In the genomic region with DNA sequence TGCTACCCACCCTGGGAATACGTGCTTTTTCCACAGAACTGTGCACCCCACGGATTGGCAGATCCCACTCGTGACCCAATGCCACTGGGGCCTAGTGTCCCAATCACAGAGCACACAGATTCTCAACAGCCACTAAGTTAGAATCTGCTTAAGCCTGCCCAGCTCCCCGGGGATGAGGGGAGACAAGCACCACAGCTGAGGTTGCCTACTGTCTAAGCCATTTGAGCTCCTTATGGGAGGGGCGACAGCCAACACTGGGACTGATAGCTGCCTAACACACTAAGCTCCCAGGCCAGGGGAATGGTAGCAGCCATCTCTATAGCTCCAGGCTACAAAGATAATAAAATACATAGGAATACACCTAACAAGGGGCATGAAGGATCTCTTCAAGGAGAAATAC, we compare ENCODE assay signal across 16 cellular contexts.
DNase-seq lines count a peak whose midpoint lies in the region; ATAC-seq and TF ChIP-seq lines count a peak whose summit lies in the region.
"Had no signal": no experiment of that assay in that cellular context is flagged by ENCODE, and none has a peak within 500 bp of the region (broad histone marks: within the 10 kb centered on the region; RNA-seq: fewer than 3 reads in every experiment).

No MANE protein-coding gene starts in this region.

- peak; percentile 47 for DNase-seq in D341Med (ENCODE audit: low spot score)
- no peak for DNase-seq in IMR-90
- DNase-seq in epithelial cell of prostate (ENCODE audit: low read depth, low spot score): no peak
- DNase-seq in trophoblast cell: no peak
- no peak for DNase-seq in stimulated activated CD4-positive, alpha-beta T cell treated with anti-CD3 and anti-CD28 coated beads, Interleukin-15, amount 100 ng/mL, for 24 hours
- no peak for DNase-seq in nucleus accumbens (lab: John Stamatoyannopoulos, UW)
- no peak for DNase-seq in sciatic nerve (ENCODE audit: low spot score)
- DNase-seq: ACHN; BE2C; C1 segment of cervical spinal cord; Caco-2; CD4-positive, alpha-beta T cell; DMS79 treated with DMSO at 0.1 percent for 48 hours; GF-D8; HCEC 1CT had no signal

- no peak overlapping the region for H2BK5ac ChIP-seq in IMR-90 (ENCODE audit: low read depth, low read length, poor library complexity, severe bottlenecking)
- H2BK5ac ChIP-seq in trophoblast cell (ENCODE audit: low read depth, low read length, poor library complexity): no peak overlapping the region

- no peak overlapping the region for H2BK15ac ChIP-seq in IMR-90 (ENCODE audit: low read depth, low read length)

- no peak overlapping the region for H4K5ac ChIP-seq in IMR-90 (ENCODE audit: low read depth, low read length)

- in situ Hi-C loops in IMR-90 (cut with MboI; ENCODE audit: low sequenced_read_pairs): no loop called here

- no peak overlapping the region for H4K91ac ChIP-seq in IMR-90 (ENCODE audit: insufficient read depth, low read depth, low read length)
- H4K91ac ChIP-seq in trophoblast cell (ENCODE audit: low read depth, low read length): peak overlapping the region; percentile 26

- H3K9me3 ChIP-seq in IMR-90 (ENCODE audit: control insufficient read depth, insufficient read depth, low read length) (no peaks in the 10 kb centered on the region), trophoblast cell (ENCODE audit: insufficient read depth, low read depth, low read length) (peaks cover 3% of the 10 kb centered on the region)
- H3K9me3 ChIP-seq: BE2C, Caco-2 had no signal

- H3K36me3 ChIP-seq in IMR-90 (ENCODE audit: control insufficient read depth, insufficient read depth, low read length): no peaks in the 10 kb centered on the region
- H3K36me3 ChIP-seq in trophoblast cell (ENCODE audit: control insufficient read depth in 1 of 2, insufficient read depth in 2 of 2, low read length in 2 of 2): no peaks in the 10 kb centered on the region
- H3K36me3 ChIP-seq: BE2C had no signal

- no peak overlapping the region for H3K56ac ChIP-seq in IMR-90 (ENCODE audit: extremely low read depth, insufficient read depth, low read length)

- no peak overlapping the region for H2BK120ac ChIP-seq in IMR-90 (ENCODE audit: low read depth, low read length)
- H2BK120ac ChIP-seq in trophoblast cell (ENCODE audit: insufficient read depth, low read length, poor library complexity): no peak overlapping the region

- dilution Hi-C loops in IMR-90 (cut with HindIII; ENCODE audit: low sequenced_read_pairs, unreplicated experiment): no loop called here

- H2AFZ ChIP-seq in IMR-90 (replicated peaks; ENCODE audit: low read length, poor library complexity): peak overlapping the region; percentile 11
- peak overlapping the region; percentile 35 for H2AFZ ChIP-seq in trophoblast cell (ENCODE audit: insufficient read depth, low read length, poor library complexity)
- H2AFZ ChIP-seq: GM23338 had no signal

- H4K20me1 ChIP-seq in IMR-90 (ENCODE audit: insufficient read depth, low read length): no peaks in the 10 kb centered on the region

- H2BK12ac ChIP-seq in trophoblast cell (ENCODE audit: low read length): peak overlapping the region; percentile 15

- H3K4me3 ChIP-seq in IMR-90 (ENCODE audit: insufficient read depth, low read depth, low read length) (no peak overlapping the region), trophoblast cell (ENCODE audit: low read depth, low read length) (no peak overlapping the region)
- H3K4me3 ChIP-seq: GM23338 had no signal

- 40% methylated on average over 2 of the region's 5 CpGs; no CpG with 5 or more reads in 1 of the 2 experiments for WGBS in IMR-90 (ENCODE audit: extremely low coverage in 2 of 2, insufficient read length in 1 of 2), 2 experiments
- WGBS in trophoblast cell (ENCODE audit: extremely low coverage, insufficient coverage, insufficient read length): no CpG with 5 or more reads among the region's 5 CpGs

- no peak for TF ChIP-seq POLR2A in IMR-90 (IDR thresholded peaks at IDR 0.05; ENCODE audit: low read depth, low read length)

- no peak for TF ChIP-seq RAD21 in IMR-90 (IDR thresholded peaks at IDR 0.05; ENCODE audit: low read length)

- H3K4ac ChIP-seq in IMR-90 (ENCODE audit: low read depth, low read length) (no peak overlapping the region), trophoblast cell (ENCODE audit: low read depth, low read length) (no peak overlapping the region)

- H3K4me2 ChIP-seq in IMR-90 (ENCODE audit: low read depth, low read length) (no peak overlapping the region), trophoblast cell (ENCODE audit: low read length) (no peak overlapping the region)
- H3K4me2 ChIP-seq: GM23338 had no signal

- no peak overlapping the region for H4K12ac ChIP-seq in trophoblast cell (ENCODE audit: low read depth, low read length)

- POLR2A ChIA-PET in IMR-90 (lab: Charles Lee; ENCODE audit: unreplicated experiment): no interaction called here

- intact Hi-C loops in IMR-90 (cut with micrococcal nuclease) (no loop called here), sciatic nerve (cut with DNase I) (loop anchor here (10.0 kb wide), 1 partner anchor 1688 kb away; no protein-coding TSS in a partner anchor)

- H3K79me1 ChIP-seq in IMR-90 (ENCODE audit: low read depth in 1 of 2, low read length in 2 of 2) (no peaks in the 10 kb centered on the region), trophoblast cell (ENCODE audit: low read length) (no peaks in the 10 kb centered on the region)

- H3K27ac ChIP-seq in IMR-90 (ENCODE audit: insufficient read depth, low read length): no peak overlapping the region
- H3K27ac ChIP-seq in epithelial cell of prostate: peak overlapping the region; percentile 39
- no peak overlapping the region for H3K27ac ChIP-seq in trophoblast cell (ENCODE audit: low read depth, low read length)

- TF ChIP-seq CTCF in IMR-90 (conservative IDR thresholded peaks at IDR 0.05; ENCODE audit: low read depth, low read length): no peak

- no peaks in the 10 kb centered on the region for H3K79me2 ChIP-seq in trophoblast cell (ENCODE audit: control insufficient read depth, insufficient read depth, low read length, poor library complexity)

- H3K9ac ChIP-seq in IMR-90 (ENCODE audit: low read depth, low read length) (no peak overlapping the region), trophoblast cell (ENCODE audit: low read length) (no peak overlapping the region)

- H4K8ac ChIP-seq in IMR-90 (ENCODE audit: low read depth in 2 of 2, low read length in 2 of 2): no peak overlapping the region
- H4K8ac ChIP-seq in trophoblast cell (ENCODE audit: low read depth, low read length): no peak overlapping the region

- H3K27me3 ChIP-seq in IMR-90 (ENCODE audit: control insufficient read depth, insufficient read depth, low read length): no peaks in the 10 kb centered on the region
- H3K27me3 ChIP-seq in trophoblast cell (ENCODE audit: insufficient read depth, low read length): no peaks in the 10 kb centered on the region
- H3K27me3 ChIP-seq: BE2C had no signal

- CTCF ChIA-PET in IMR-90 (lab: Yijun Ruan, JAX): no interaction called here

- H2BK20ac ChIP-seq in IMR-90 (ENCODE audit: low read depth, low read length): no peak overlapping the region

- no peaks in the 10 kb centered on the region for H3K9me1 ChIP-seq in IMR-90 (ENCODE audit: insufficient read depth, low read length)

- H2AK5ac ChIP-seq in IMR-90 (ENCODE audit: low read depth, low read length) (no peak overlapping the region), trophoblast cell (ENCODE audit: low read length) (peak overlapping the region; percentile 67)

- ATAC-seq in IMR-90 (ENCODE audit: low read depth) (no peak), sciatic nerve (no peak)
- ATAC-seq: GM23338 had no signal

- H3K23ac ChIP-seq in IMR-90 (ENCODE audit: low read depth, low read length) (no peak overlapping the region), trophoblast cell (ENCODE audit: low read length) (no peak overlapping the region)

- no peak overlapping the region for H3K18ac ChIP-seq in IMR-90 (ENCODE audit: low read depth, low read length)
- no peak overlapping the region for H3K18ac ChIP-seq in trophoblast cell (ENCODE audit: low read length)

- no peak overlapping the region for H3K14ac ChIP-seq in IMR-90 (replicated peaks; ENCODE audit: low read depth, low read length)
- H3K14ac ChIP-seq in trophoblast cell (ENCODE audit: low read length): peak overlapping the region; percentile 35

- BruUV-seq in IMR-90 (replicated peaks; lab: Mats Ljungman, UMichigan): no TSS peak

- H3K4me1 ChIP-seq in IMR-90 (ENCODE audit: control insufficient read depth, insufficient read depth, low read length) (no peaks in the 10 kb centered on the region), trophoblast cell (ENCODE audit: control insufficient read depth in 1 of 2, insufficient read depth in 2 of 2, low read length in 2 of 2) (peaks cover 0 to 3% of the 10 kb centered on the region in 2 experiments)

- no peak overlapping the region for H2AK9ac ChIP-seq in IMR-90 (replicated peaks; ENCODE audit: low read depth, low read length, poor library complexity)

TF ChIP-seq in IMR-90, 13 proteins besides CTCF, POLR2A, EP300 and RAD21:
- no peak for TF ChIP-seq RFX5 (IDR thresholded peaks at IDR 0.05; ENCODE audit: low read depth, low read length)
- no peak for TF ChIP-seq CEBPB (IDR thresholded peaks at IDR 0.05; ENCODE audit: low read depth, low read length)
- TF ChIP-seq RCOR1 (IDR thresholded peaks at IDR 0.05; ENCODE audit: insufficient replicate concordance, low read length): no peak
